ENCODE assay signal across 2 cellular contexts in the genomic region with DNA sequence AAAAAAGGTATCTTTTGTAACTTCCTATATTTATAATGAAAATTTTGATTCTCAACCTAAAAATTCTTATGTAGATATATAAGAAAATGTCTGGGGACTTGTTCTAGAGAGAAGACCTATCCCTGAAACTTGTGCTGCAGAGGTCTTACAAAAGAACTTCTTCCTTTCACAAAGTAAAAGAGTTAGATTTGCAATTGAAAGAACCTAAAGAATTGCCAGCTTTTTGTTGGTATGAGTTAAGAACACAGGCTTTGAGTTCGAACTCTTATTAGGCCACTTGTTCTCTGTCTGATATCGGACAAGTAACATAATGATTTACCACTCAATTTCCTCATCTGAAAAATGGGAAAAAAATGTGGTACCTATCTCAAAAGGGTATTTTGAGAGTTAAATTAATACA.
A peak's percentile ranks its signal among the peaks of the same experiment; 100 is the strongest.
TF ChIP-seq lines count a peak whose summit lies in the region.

No MANE protein-coding gene starts in this region.

TF ChIP-seq in GM23338, 12 proteins besides CTCF, POLR2A, EP300 and RAD21:
- TF ChIP-seq REST (IDR thresholded peaks at IDR 0.05; ENCODE audit: unreplicated experiment) (no peak), ZNF462 (CRISPR knock-in tag; IDR thresholded peaks at IDR 0.05) (0 out of 2 replicates have a peak, but pooled peaks have one; percentile 6)
TF ChIP-seq in GM23338: peak in this region for 1.

TF ChIP-seq in WTC11, 78 proteins besides CTCF, POLR2A, EP300 and RAD21 (continued from another document):
- TF ChIP-seq PRDM15 (CRISPR knock-in tag; IDR thresholded peaks at IDR 0.05) (no peak), GRHL2 (CRISPR knock-in tag; IDR thresholded peaks at IDR 0.05; ENCODE audit: insufficient replicate concordance, severe bottlenecking) (no peak), ZNF416 (CRISPR knock-in tag; IDR thresholded peaks at IDR 0.05) (no peak), USF1 (CRISPR knock-in tag; IDR thresholded peaks at IDR 0.05) (no peak)
